In the genomic region with DNA sequence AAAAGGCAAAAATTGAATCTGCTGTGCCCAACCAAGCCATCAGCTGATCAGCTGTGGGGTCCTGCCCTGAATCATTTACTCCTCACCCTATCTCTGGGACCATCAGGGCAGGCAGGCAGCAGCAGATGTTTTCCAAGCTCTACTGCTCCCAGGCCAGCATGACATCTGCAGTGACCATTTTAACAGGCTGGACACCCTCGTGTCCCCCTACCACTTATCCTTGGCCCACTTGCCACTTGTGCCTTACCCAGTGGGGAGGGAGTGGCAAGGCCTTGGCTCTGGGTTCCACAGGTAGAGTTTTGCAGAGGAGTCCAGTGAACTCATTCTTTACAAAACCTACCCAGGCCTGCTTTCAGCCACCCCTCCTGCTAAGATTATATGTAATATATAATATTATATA, we compare ENCODE assay signal across 30 cellular contexts. TPM values are rescaled to one million over a fixed set of nuclear protein-coding genes. Genes with fewer than 3 reads are reported as not detected.
"Had no signal": no experiment of that assay in that cellular context is flagged by ENCODE, and none has a peak within 500 bp of the region (broad histone marks: within the 10 kb centered on the region; RNA-seq: fewer than 3 reads in every experiment).

No MANE protein-coding gene starts in this region.

- DNase-seq: central memory CD4-positive, alpha-beta T cell; colonic mucosa; effector CD8-positive, alpha-beta T cell; foreskin keratinocyte; hypothalamus; immature natural killer cell; islet precursor cell; left ventricle myocardium superior; naive B cell; nephron progenitor cell; nucleus accumbens; stimulated activated CD4-positive, alpha-beta T cell treated with anti-CD3 and anti-CD28 coated beads, Interleukin-2, amount 100 ng/mL, for 24 hours; stimulated activated CD4-positive, alpha-beta T cell treated with anti-CD3 and anti-CD28 coated beads, Interleukin-4, amount 100 ng/mL, for 4 hours; stimulated activated naive CD8-positive, alpha-beta T cell treated with anti-CD3 and anti-CD28 coated beads, Interleukin-15, Interleukin-2, amounts not matched to agents 100 U/mL and 50 U/mL, for 24 hours; substantia nigra; testis had no signal

- H3K36me3 ChIP-seq: colonic mucosa, lower lobe of right lung, pancreas, tibial artery had no signal

- H3K9me3 Mint-ChIP-seq: dendritic cell treated with granulocyte-macrophage colony-stimulating factor and Interleukin-4, amounts not matched to agents 40 ng/mL and 50 ng/mL, for 4 days; immature natural killer cell; mesothelial cell of epicardium had no signal

- H3K27me3 ChIP-seq: testis had no signal

- H3K4me3 Mint-ChIP-seq: dendritic cell treated with granulocyte-macrophage colony-stimulating factor and Interleukin-4, amounts not matched to agents 40 ng/mL and 50 ng/mL, for 4 days; immature natural killer cell; mesothelial cell of epicardium; nephron progenitor cell; stimulated activated memory B cell treated with anti-CD40 and anti-IgM and Interleukin-4, amounts not matched to agents 10 μg/mL and 1 μg/mL and 100 μg/mL, for 72 hours; type B pancreatic cell had no signal

- H3K27ac Mint-ChIP-seq: dendritic cell treated with granulocyte-macrophage colony-stimulating factor and Interleukin-4, amounts not matched to agents 40 ng/mL and 50 ng/mL, for 4 days; immature natural killer cell; mesothelial cell of epicardium; naive B cell; nephron progenitor cell; progenitor cell of endocrine pancreas; stimulated activated memory B cell treated with anti-CD40 and anti-IgM and Interleukin-4, amounts not matched to agents 10 μg/mL and 1 μg/mL and 100 μg/mL, for 72 hours; type B pancreatic cell had no signal

- ATAC-seq: foreskin keratinocyte; gastroesophageal sphincter; left ventricle myocardium superior; lower lobe of right lung; mucosa of descending colon; pancreas; sciatic nerve; stimulated activated memory B cell treated with anti-CD40 and anti-IgM and Interleukin-4, amounts not matched to agents 10 μg/mL and 1 μg/mL and 100 μg/mL, for 72 hours; stimulated activated naive CD8-positive, alpha-beta T cell treated with anti-CD3 and anti-CD28 coated beads, Interleukin-15, Interleukin-2, amounts not matched to agents 100 U/mL and 50 U/mL, for 24 hours had no signal

- H3K4me3 ChIP-seq: colonic mucosa, esophagus muscularis mucosa, gastroesophageal sphincter, lower lobe of right lung, mucosa of descending colon, pancreas, testis, tibial artery had no signal

- H3K36me3 Mint-ChIP-seq: mesothelial cell of epicardium, naive B cell had no signal

- H3K27ac ChIP-seq: colonic mucosa, esophagus muscularis mucosa, foreskin keratinocyte, gastroesophageal sphincter, lower lobe of right lung, pancreas, testis, tibial artery had no signal

RNA-seq across cellular contexts. Expression of gene CA4, which starts 12.0 kb away (rescaled TPM):
- total RNA-seq: epithelial cell of proximal tubule, fibroblast of lung, foreskin keratinocyte, mesothelial cell of epicardium had no signal
- polyA plus RNA-seq: fibroblast of lung, foreskin keratinocyte, immature natural killer cell had no signal
